1 cellular context compared by ENCODE assay signal in the genomic region with DNA sequence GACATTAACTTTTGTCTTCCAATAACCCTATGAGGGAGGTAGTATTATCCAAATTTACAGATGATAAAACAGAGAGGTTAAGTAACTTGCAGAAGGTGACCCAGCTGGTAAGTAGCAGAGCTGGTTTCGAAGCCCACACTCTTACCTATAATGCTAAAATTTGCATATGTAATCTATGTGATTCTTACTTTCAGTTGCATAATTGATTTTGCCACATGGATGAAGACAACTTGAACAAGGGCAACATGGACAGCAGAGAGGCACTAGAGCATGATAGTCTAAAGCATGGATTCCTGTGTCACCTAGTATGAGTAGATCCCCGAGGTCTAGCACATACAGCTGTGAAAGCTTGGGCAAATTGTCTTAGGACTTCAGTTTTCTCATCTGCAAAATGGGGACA.
TF ChIP-seq lines count a peak whose summit lies in the region.

No MANE protein-coding gene starts in this region.

TF ChIP-seq in GM12878, 131 proteins besides CTCF, POLR2A, EP300 and RAD21 (continued from another document):
- TF ChIP-seq REST (IDR thresholded peaks at IDR 0.05; ENCODE audit: low read depth, low read length) = no peak
- no peak for TF ChIP-seq HDGF (IDR thresholded peaks at IDR 0.05)
- no peak for TF ChIP-seq SIX5 (IDR thresholded peaks at IDR 0.05; ENCODE audit: low read depth, low read length, severe bottlenecking)
- no peak for TF ChIP-seq RBBP5 (conservative IDR thresholded peaks at IDR 0.05)
- no peak for TF ChIP-seq NR2F1 (conservative IDR thresholded peaks at IDR 0.05)
